ENCODE assay signal across 31 cellular contexts in the genomic region with DNA sequence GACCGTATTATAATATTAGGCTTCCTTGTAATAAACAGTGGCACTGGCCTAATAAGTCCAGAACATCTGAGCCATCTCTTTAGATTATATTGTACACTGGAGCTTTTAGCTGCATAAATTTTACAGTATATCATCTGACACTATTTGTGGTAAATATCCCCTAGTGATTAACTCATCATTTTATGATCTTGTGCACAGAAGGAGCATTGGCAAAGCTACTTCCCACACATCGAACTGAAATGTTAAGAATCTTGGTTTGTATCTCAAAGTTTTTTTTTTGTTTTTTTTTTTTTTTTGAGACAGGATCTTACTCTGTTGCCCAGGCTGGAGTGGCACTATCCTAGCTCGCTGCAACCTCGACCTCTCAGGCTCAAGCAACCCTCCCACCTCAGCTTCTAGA. TPM values are rescaled to one million over a fixed set of nuclear protein-coding genes. Genes with fewer than 3 reads are reported as not detected.
"Had no signal": no experiment of that assay in that cellular context is flagged by ENCODE, and none has a peak within 500 bp of the region (broad histone marks: within the 10 kb centered on the region; RNA-seq: fewer than 3 reads in every experiment).

No MANE protein-coding gene starts in this region.

- H3K9me3 ChIP-seq: gastroesophageal sphincter, heart right ventricle had no signal

- H3K4me3 ChIP-seq: coronary artery, dorsolateral prefrontal cortex, gastroesophageal sphincter, heart right ventricle had no signal

- H3K27me3 ChIP-seq: brain microvascular endothelial cell had no signal

- DNase-seq: activated B cell treated with CpG ODN at 0.5 μM for 24 hours; activated CD4-positive, alpha-beta T cell treated with anti-CD3 and anti-CD28 coated beads for 48 hours; activated CD4-positive, alpha-beta T cell treated with anti-CD3 and anti-CD28 coated beads, Interleukin-2, amount 50 U/mL, for 1 hour; activated CD4-positive, alpha-beta T cell treated with anti-CD3 and anti-CD28 coated beads, Interleukin-2, amount 50 U/mL, for 48 hours; activated CD8-positive, alpha-beta memory T cell treated with anti-CD3 and anti-CD28 coated beads for 24 hours; activated CD8-positive, alpha-beta T cell treated with anti-CD3 and anti-CD28 coated beads for 36 hours; activated effector memory CD4-positive, alpha-beta T cell treated with Interleukin-2 at 50 U/mL for 16 hours; activated gamma-delta T cell treated with Interleukin-2 at 50 U/mL for 16 hours; activated naive CD4-positive, alpha-beta T cell treated with anti-CD3 and anti-CD28 coated beads, Interleukin-2, amount 50 U/mL, for 16 hours; activated naive CD4-positive, alpha-beta T cell treated with Interleukin-2 at 50 U/mL for 16 hours; activated T-cell treated with anti-CD3 and anti-CD28 coated beads, Interleukin-2, amount 50 U/mL, for 4 hours; amniotic stem cell; anterior cingulate cortex; brain microvascular endothelial cell; dorsolateral prefrontal cortex; effector memory CD4-positive, alpha-beta T cell; endodermal cell; foreskin keratinocyte; heart right ventricle; T-helper 17 cell; T1000; WERI-Rb-1 had no signal

- H3K27ac ChIP-seq: brain microvascular endothelial cell, coronary artery, dorsolateral prefrontal cortex, foreskin keratinocyte, gastroesophageal sphincter, heart right ventricle, WERI-Rb-1 had no signal

- H3K36me3 Mint-ChIP-seq: activated naive CD8-positive, alpha-beta T cell had no signal

- H3K4me1 Mint-ChIP-seq: activated B cell treated with CpG ODN at 0.5 μM for 24 hours; activated T-helper 17 cell treated with anti-CD3 and anti-CD28 coated beads, Interleukin-2, amount 50 U/mL, for 72 hours; central memory CD8-positive, alpha-beta T cell; T-helper 17 cell had no signal

- H3K27ac Mint-ChIP-seq: activated B cell treated with CpG ODN at 0.5 μM for 24 hours; activated CD8-positive, alpha-beta T cell treated with anti-CD3 and anti-CD28 coated beads for 36 hours; activated naive CD8-positive, alpha-beta T cell; activated T-helper 17 cell treated with anti-CD3 and anti-CD28 coated beads, Interleukin-2, amount 50 U/mL, for 72 hours; dendritic cell treated with granulocyte-macrophage colony-stimulating factor and Interleukin-4, amounts not matched to agents 40 ng/mL and 50 ng/mL, for 4 days; endodermal cell; T-helper 17 cell; T-helper 2 cell treated with Interferon-gamma antibody and Interleukin-4, amounts not matched to agents 5 μg/mL and 100 μg/mL, for 36 hours had no signal

- H3K36me3 ChIP-seq: brain microvascular endothelial cell, gastroesophageal sphincter, heart right ventricle, WERI-Rb-1 had no signal

- ATAC-seq: activated CD4-positive, CD25-positive, alpha-beta regulatory T cell treated with anti-CD3 and anti-CD28 coated beads, Interleukin-2, amount 50 U/mL, for 24 hours; activated CD8-positive, alpha-beta T cell treated with anti-CD3 and anti-CD28 coated beads for 36 hours; activated T-cell treated with anti-CD3 and anti-CD28 coated beads, Interleukin-2, amount 50 U/mL, for 4 hours; activated T-helper 17 cell treated with anti-CD3 and anti-CD28 coated beads, Interleukin-2, amount 50 U/mL, for 72 hours; esophagus mucosa; foreskin keratinocyte; gastroesophageal sphincter; heart right ventricle; T-helper 17 cell had no signal

- H3K4me3 Mint-ChIP-seq: activated B cell treated with CpG ODN at 0.5 μM for 24 hours; activated CD8-positive, alpha-beta T cell treated with anti-CD3 and anti-CD28 coated beads for 36 hours; activated naive CD8-positive, alpha-beta T cell; activated T-cell treated with anti-CD3 and anti-CD28 coated beads, Interleukin-2, amount 50 U/mL, for 4 hours; activated T-helper 17 cell treated with anti-CD3 and anti-CD28 coated beads, Interleukin-2, amount 50 U/mL, for 72 hours; central memory CD8-positive, alpha-beta T cell; dendritic cell treated with granulocyte-macrophage colony-stimulating factor and Interleukin-4, amounts not matched to agents 40 ng/mL and 50 ng/mL, for 4 days; endodermal cell; T-helper 17 cell; T-helper 2 cell treated with Interferon-gamma antibody and Interleukin-4, amounts not matched to agents 5 μg/mL and 100 μg/mL, for 36 hours had no signal

- H3K4me1 ChIP-seq: foreskin keratinocyte, gastroesophageal sphincter, heart right ventricle had no signal

- H3K9me3 Mint-ChIP-seq: activated B cell treated with CpG ODN at 0.5 μM for 24 hours; activated CD8-positive, alpha-beta T cell treated with anti-CD3 and anti-CD28 coated beads for 36 hours; activated T-cell treated with anti-CD3 and anti-CD28 coated beads, Interleukin-2, amount 50 U/mL, for 4 hours; activated T-helper 17 cell treated with anti-CD3 and anti-CD28 coated beads, Interleukin-2, amount 50 U/mL, for 72 hours; central memory CD8-positive, alpha-beta T cell; dendritic cell treated with granulocyte-macrophage colony-stimulating factor and Interleukin-4, amounts not matched to agents 40 ng/mL and 50 ng/mL, for 4 days; endodermal cell; T-helper 2 cell treated with Interferon-gamma antibody and Interleukin-4, amounts not matched to agents 5 μg/mL and 100 μg/mL, for 36 hours had no signal

RNA-seq across cellular contexts. Expression of gene KIAA1549L, which starts 44.0 kb away (rescaled TPM):
- total RNA-seq: activated CD8-positive, alpha-beta T cell treated with anti-CD3 and anti-CD28 coated beads for 36 hours; activated T-cell treated with anti-CD3 and anti-CD28 coated beads, Interleukin-2, amount 50 U/mL, for 4 hours; activated T-helper 17 cell treated with anti-CD3 and anti-CD28 coated beads, Interleukin-2, amount 50 U/mL, for 72 hours; T-helper 17 cell had no signal
